In genomic region chr5:65103674-65104035, GRCh38 we compare ENCODE assay signal across 8 cellular contexts.
A peak's percentile ranks its signal among the peaks of the same experiment; 100 is the strongest.
DNase-seq lines count a peak whose midpoint lies in the region; TF ChIP-seq lines count a peak whose summit lies in the region.

No MANE protein-coding gene starts in this region.

- peaks cover 10% of the 10 kb centered on the region for H3K36me3 Mint-ChIP-seq in Calu3 (ENCODE audit: insufficient read depth, unreplicated experiment)

- no peak for TF ChIP-seq CTCF in Calu3 (IDR thresholded peaks at IDR 0.05; ENCODE audit: unreplicated experiment)
- no peak for TF ChIP-seq CTCF in GM10266 (IDR thresholded peaks at IDR 0.05; ENCODE audit: control insufficient read depth, insufficient read depth, low read depth, missing control alignments)

- H2AFZ ChIP-seq in trophoblast cell (ENCODE audit: insufficient read depth, low read length, poor library complexity), result no peak overlapping the region

- peak overlapping the region; percentile 54 for H2BK5ac ChIP-seq in trophoblast cell (ENCODE audit: low read depth, low read length, poor library complexity)

- no peaks in the 10 kb centered on the region for H3K4me1 Mint-ChIP-seq in Calu3 (ENCODE audit: low read depth, unreplicated experiment)

- no peaks in the 10 kb centered on the region for H3K36me3 ChIP-seq in NT2/D1 (ENCODE audit: insufficient read depth, insufficient read length, low read length)
- H3K36me3 ChIP-seq in endocrine pancreas (ENCODE audit: control insufficient read depth, insufficient read depth, low read length), result no peaks in the 10 kb centered on the region
- H3K36me3 ChIP-seq in trophoblast cell (ENCODE audit: control insufficient read depth in 1 of 2, insufficient read depth in 2 of 2, low read length in 2 of 2), result no peaks in the 10 kb centered on the region

- peak overlapping the region; percentile 68 for H3K4me3 Mint-ChIP-seq in Calu3 (ENCODE audit: low read depth, unreplicated experiment)

- no TSS peak for BruUV-seq in Calu3 (replicated peaks; lab: Mats Ljungman, UMichigan)

- CTCF ChIA-PET in Calu3 (lab: Charles Lee), result interaction anchor here (0.7 to 1.1 kb wide), 2 partner anchors 320 to 380 kb away, joined by 3 to 7 read pairs; no protein-coding TSS in a partner anchor

- no peak overlapping the region for H3K4me2 ChIP-seq in trophoblast cell (ENCODE audit: low read length)

- peak overlapping the region; percentile 35 for H3K18ac ChIP-seq in trophoblast cell (ENCODE audit: low read length)

- peak overlapping the region; percentile 59 for H2AK5ac ChIP-seq in trophoblast cell (ENCODE audit: low read length)

- no peak overlapping the region for H3K23ac ChIP-seq in trophoblast cell (ENCODE audit: low read length)

- no peak overlapping the region for H3K27ac Mint-ChIP-seq in Calu3 (ENCODE audit: unreplicated experiment)

- DNase-seq in Calu3 (no peak), NT2/D1 (ENCODE audit: low read depth, low spot score) (no peak), trophoblast cell (no peak), RKO (ENCODE audit: low spot score) (no peak), caudate nucleus (lab: John Stamatoyannopoulos, UW) (no peak), NCI-H187 treated with DMSO at 0.1 percent for 48 hours (lab: John Stamatoyannopoulos, UW) (no peak), GM10266 (ENCODE audit: extremely low spot score) (no peak)

- H3K4ac ChIP-seq in trophoblast cell (ENCODE audit: low read depth, low read length), result peak overlapping the region; percentile 78

- peak overlapping the region; percentile 84 for H3K9ac ChIP-seq in NT2/D1 (ENCODE audit: insufficient read length, low read depth)
- no peak overlapping the region for H3K9ac ChIP-seq in endocrine pancreas (ENCODE audit: control insufficient read depth, insufficient read depth, low read length)
- no peak overlapping the region for H3K9ac ChIP-seq in trophoblast cell (ENCODE audit: low read length)

- no peaks in the 10 kb centered on the region for H3K27me3 Mint-ChIP-seq in Calu3 (ENCODE audit: unreplicated experiment)

- no peaks in the 10 kb centered on the region for H3K27me3 ChIP-seq in NT2/D1 (ENCODE audit: insufficient read depth, insufficient read length)
- no peaks in the 10 kb centered on the region for H3K27me3 ChIP-seq in endocrine pancreas (ENCODE audit: control insufficient read depth, insufficient read depth, low read length)
- no peaks in the 10 kb centered on the region for H3K27me3 ChIP-seq in trophoblast cell (ENCODE audit: insufficient read depth, low read length)

- H3K9me3 ChIP-seq in NT2/D1 (ENCODE audit: insufficient read depth, low read length) (no peaks in the 10 kb centered on the region), endocrine pancreas (ENCODE audit: control insufficient read depth, low read length) (no peaks in the 10 kb centered on the region), trophoblast cell (ENCODE audit: insufficient read depth, low read depth, low read length) (no peaks in the 10 kb centered on the region)

- peak overlapping the region; percentile 72 for H2BK12ac ChIP-seq in trophoblast cell (ENCODE audit: low read length)

- H3K79me1 ChIP-seq in trophoblast cell (ENCODE audit: low read length), result peaks cover 43% of the 10 kb centered on the region

- intact Hi-C loops in Calu3 (cut with micrococcal nuclease; ENCODE audit: unreplicated experiment), result loop anchor here (10.0 kb wide), 1 partner anchor 289 kb away; no protein-coding TSS in a partner anchor

- H2BK120ac ChIP-seq in trophoblast cell (ENCODE audit: insufficient read depth, low read length, poor library complexity), result peak overlapping the region; percentile 86

- peaks cover 4% of the 10 kb centered on the region for H3K79me2 ChIP-seq in trophoblast cell (ENCODE audit: control insufficient read depth, insufficient read depth, low read length, poor library complexity)

- H3K27ac ChIP-seq in trophoblast cell (ENCODE audit: low read depth, low read length) (peak overlapping the region; percentile 43), caudate nucleus (ENCODE audit: low read depth, low read length) (no peak overlapping the region)

- H3K4me3 ChIP-seq in NT2/D1 (ENCODE audit: insufficient read length, low read depth) (no peak overlapping the region), endocrine pancreas (ENCODE audit: control insufficient read depth, insufficient read depth, low read length) (peak overlapping the region; percentile 58), trophoblast cell (ENCODE audit: low read depth, low read length) (no peak overlapping the region)

- H3K9me3 Mint-ChIP-seq in Calu3 (ENCODE audit: low read depth, unreplicated experiment), result no peaks in the 10 kb centered on the region

- H3K4me1 ChIP-seq in NT2/D1 (ENCODE audit: insufficient read depth, insufficient read length) (peaks cover 4% of the 10 kb centered on the region), endocrine pancreas (ENCODE audit: control insufficient read depth, insufficient read depth, low read length) (no peaks in the 10 kb centered on the region), trophoblast cell (ENCODE audit: control insufficient read depth in 1 of 2, insufficient read depth in 2 of 2, low read length in 2 of 2) (peaks cover 23 to 27% of the 10 kb centered on the region in 2 experiments)

- H3K14ac ChIP-seq in trophoblast cell (ENCODE audit: low read length), result peak overlapping the region; percentile 52

- H4K12ac ChIP-seq in trophoblast cell (ENCODE audit: low read depth, low read length), result no peak overlapping the region

- WGBS in trophoblast cell (ENCODE audit: extremely low coverage, insufficient coverage, insufficient read length), result no CpG with 5 or more reads among the region's 9 CpGs

- peak overlapping the region; percentile 93 for H4K91ac ChIP-seq in trophoblast cell (ENCODE audit: low read depth, low read length)

- H4K8ac ChIP-seq in trophoblast cell (ENCODE audit: low read depth, low read length), result peak overlapping the region; percentile 25
